In genomic region chr4:148982200-148982599, GRCh38 we compare ENCODE assay signal across 33 cellular contexts.
"Had no signal": no experiment of that assay in that cellular context is flagged by ENCODE, and none has a peak within 500 bp of the region (broad histone marks: within the 10 kb centered on the region; RNA-seq: fewer than 3 reads in every experiment).

No MANE protein-coding gene starts in this region.

- H3K27ac ChIP-seq: ascending aorta, cardiac muscle cell, colonic mucosa, epithelial cell of prostate, esophagus squamous epithelium had no signal

- FAIRE-seq: endometrium, endothelial cell of umbilical vein had no signal

- H3K27me3 ChIP-seq: ascending aorta, breast epithelium, cardiac muscle cell, colonic mucosa, esophagus squamous epithelium had no signal

- H3K36me3 ChIP-seq: ascending aorta, breast epithelium, cardiac muscle cell, colonic mucosa, esophagus squamous epithelium had no signal

- H3K27ac Mint-ChIP-seq: activated CD4-positive, alpha-beta memory T cell treated with anti-CD3 and anti-CD28 coated beads for 36 hours; activated CD4-positive, alpha-beta T cell treated with anti-CD3 and anti-CD28 coated beads for 36 hours; activated CD4-positive, alpha-beta T cell treated with anti-CD3 and anti-CD28 coated beads, Interleukin-2, amount 10 ng/mL, durations not matched to agents 24 days and 14 days; activated CD8-positive, alpha-beta memory T cell treated with anti-CD3 and anti-CD28 coated beads, Interleukin-2, amount 10 ng/mL, durations not matched to agents 7 days and 5 days; activated CD8-positive, alpha-beta T cell treated with anti-CD3 and anti-CD28 coated beads, Interleukin-2, amount 10 ng/mL, durations not matched to agents 7 days and 5 days; activated naive CD4-positive, alpha-beta T cell treated with anti-CD3 and anti-CD28 coated beads, Interleukin-2, amount 10 ng/mL, durations not matched to agents 7 days and 5 days; activated naive CD4-positive, alpha-beta T cell treated with anti-CD3 and anti-CD28 coated beads, Interleukin-2, amount 50 U/mL, for 72 hours; activated naive CD8-positive, alpha-beta T cell treated with anti-CD3 and anti-CD28 coated beads, Interleukin-2, amount 10 ng/mL, durations not matched to agents 7 days and 5 days; activated T-helper 1 cell treated with anti-CD3 and anti-CD28 coated beads, Interleukin-12 subunit alpha, Interleukin-12 subunit beta, Interleukin-2, Interleukin-4 antibody, amounts not matched to agents 30 ng/mL and 10 ng/mL and 1 ng/mL, durations not matched to agents 14 hours and 24 hours and 36 hours; activated T-helper 2 cell treated with anti-CD3 and anti-CD28 coated beads, Interferon-gamma antibody, Interleukin-2, Interleukin-4, amounts not matched to agents 10 μg/mL and 5 μg/mL and 100 μg/mL, durations not matched to agents 14 hours and 24 hours and 36 hours; T-helper 17 cell; T-helper 2 cell treated with Interferon-gamma antibody and Interleukin-4, amounts not matched to agents 5 μg/mL and 100 μg/mL, for 36 hours had no signal

- H3K9me3 ChIP-seq: ascending aorta, breast epithelium, colonic mucosa, esophagus squamous epithelium had no signal

- H3K36me3 Mint-ChIP-seq: activated CD4-positive, alpha-beta memory T cell treated with anti-CD3 and anti-CD28 coated beads for 36 hours; activated CD8-positive, alpha-beta memory T cell treated with anti-CD3 and anti-CD28 coated beads, Interleukin-2, amount 10 ng/mL, durations not matched to agents 7 days and 5 days; activated naive CD4-positive, alpha-beta T cell treated with anti-CD3 and anti-CD28 coated beads, Interleukin-2, amount 10 ng/mL, durations not matched to agents 7 days and 5 days; activated naive CD4-positive, alpha-beta T cell treated with anti-CD3 and anti-CD28 coated beads, Interleukin-2, amount 50 U/mL, for 72 hours; activated naive CD8-positive, alpha-beta T cell treated with anti-CD3 and anti-CD28 coated beads, Interleukin-2, amount 10 ng/mL, durations not matched to agents 7 days and 5 days; brain had no signal

- ATAC-seq: activated CD4-positive, alpha-beta T cell treated with anti-CD3 and anti-CD28 coated beads for 36 hours; activated CD8-positive, alpha-beta memory T cell treated with anti-CD3 and anti-CD28 coated beads, Interleukin-2, amount 10 ng/mL, durations not matched to agents 7 days and 5 days; activated CD8-positive, alpha-beta T cell treated with anti-CD3 and anti-CD28 coated beads, Interleukin-2, amount 10 ng/mL, durations not matched to agents 7 days and 5 days; activated naive CD4-positive, alpha-beta T cell treated with anti-CD3 and anti-CD28 coated beads, Interleukin-2, amount 50 U/mL, for 72 hours; T-helper 17 cell had no signal

- H3K4me1 ChIP-seq: ascending aorta, breast epithelium, colonic mucosa had no signal

- DNase-seq: activated CD4-positive, alpha-beta memory T cell treated with anti-CD3 and anti-CD28 coated beads for 36 hours; activated CD4-positive, alpha-beta T cell treated with anti-CD3 and anti-CD28 coated beads for 36 hours; activated CD4-positive, alpha-beta T cell treated with anti-CD3 and anti-CD28 coated beads, Interleukin-2, amount 10 ng/mL, durations not matched to agents 24 days and 14 days; activated CD4-positive, CD25-positive, alpha-beta regulatory T cell; activated CD4-positive, CD25-positive, alpha-beta regulatory T cell treated with anti-CD3 and anti-CD28 coated beads, Interleukin-2, amount 50 U/mL, for 72 hours; activated CD8-positive, alpha-beta memory T cell treated with anti-CD3 and anti-CD28 coated beads, Interleukin-2, amount 10 ng/mL, durations not matched to agents 7 days and 5 days; activated CD8-positive, alpha-beta memory T cell treated with anti-CD3 and anti-CD28 coated beads, Interleukin-2, amount 50 U/mL, for 4 hours; activated CD8-positive, alpha-beta T cell treated with anti-CD3 and anti-CD28 coated beads, Interleukin-2, amount 10 ng/mL, durations not matched to agents 7 days and 5 days; activated effector memory CD4-positive, alpha-beta T cell treated with anti-CD3 and anti-CD28 coated beads, Interleukin-2, amount 50 U/mL, for 16 hours; activated naive CD4-positive, alpha-beta T cell; activated naive CD4-positive, alpha-beta T cell treated with anti-CD3 and anti-CD28 coated beads, Interleukin-2, amount 10 ng/mL, durations not matched to agents 7 days and 5 days; activated naive CD8-positive, alpha-beta T cell treated with anti-CD3 and anti-CD28 coated beads, Interleukin-2, amount 10 ng/mL, durations not matched to agents 7 days and 5 days; activated T-cell treated with anti-CD3 and anti-CD28 coated beads, Interleukin-2, amount 50 U/mL, for 1 hour; activated T-cell treated with anti-CD3 and anti-CD28 coated beads, Interleukin-2, amount 50 U/mL, for 48 hours; central memory CD4-positive, alpha-beta T cell; cerebellar nuclear complex; colonic mucosa; effector CD8-positive, alpha-beta T cell; esophagus squamous epithelium; foreskin melanocyte; head of caudate nucleus; T-helper 17 cell had no signal

- H3K4me1 Mint-ChIP-seq: activated CD4-positive, alpha-beta T cell treated with anti-CD3 and anti-CD28 coated beads for 36 hours; activated CD4-positive, alpha-beta T cell treated with anti-CD3 and anti-CD28 coated beads, Interleukin-2, amount 10 ng/mL, durations not matched to agents 24 days and 14 days; activated CD8-positive, alpha-beta memory T cell treated with anti-CD3 and anti-CD28 coated beads, Interleukin-2, amount 10 ng/mL, durations not matched to agents 7 days and 5 days; activated naive CD4-positive, alpha-beta T cell treated with anti-CD3 and anti-CD28 coated beads, Interleukin-2, amount 10 ng/mL, durations not matched to agents 7 days and 5 days; activated naive CD8-positive, alpha-beta T cell treated with anti-CD3 and anti-CD28 coated beads, Interleukin-2, amount 10 ng/mL, durations not matched to agents 7 days and 5 days; T-helper 17 cell had no signal

- H3K4me3 Mint-ChIP-seq: activated CD4-positive, alpha-beta memory T cell treated with anti-CD3 and anti-CD28 coated beads for 36 hours; activated CD4-positive, alpha-beta T cell treated with anti-CD3 and anti-CD28 coated beads for 36 hours; activated CD4-positive, alpha-beta T cell treated with anti-CD3 and anti-CD28 coated beads, Interleukin-2, amount 10 ng/mL, durations not matched to agents 24 days and 14 days; activated CD8-positive, alpha-beta memory T cell treated with anti-CD3 and anti-CD28 coated beads, Interleukin-2, amount 10 ng/mL, durations not matched to agents 7 days and 5 days; activated CD8-positive, alpha-beta T cell treated with anti-CD3 and anti-CD28 coated beads, Interleukin-2, amount 10 ng/mL, durations not matched to agents 7 days and 5 days; activated naive CD4-positive, alpha-beta T cell treated with anti-CD3 and anti-CD28 coated beads, Interleukin-2, amount 10 ng/mL, durations not matched to agents 7 days and 5 days; activated naive CD8-positive, alpha-beta T cell treated with anti-CD3 and anti-CD28 coated beads, Interleukin-2, amount 10 ng/mL, durations not matched to agents 7 days and 5 days; activated T-helper 1 cell treated with anti-CD3 and anti-CD28 coated beads, Interleukin-12 subunit alpha, Interleukin-12 subunit beta, Interleukin-2, Interleukin-4 antibody, amounts not matched to agents 30 ng/mL and 10 ng/mL and 1 ng/mL, durations not matched to agents 14 hours and 24 hours and 36 hours; brain; T-helper 17 cell; T-helper 2 cell treated with Interferon-gamma antibody and Interleukin-4, amounts not matched to agents 5 μg/mL and 100 μg/mL, for 36 hours had no signal

- H3K4me3 ChIP-seq: ascending aorta, breast epithelium, cardiac muscle cell, colonic mucosa, esophagus squamous epithelium had no signal

- H3K9me3 Mint-ChIP-seq: activated naive CD4-positive, alpha-beta T cell treated with anti-CD3 and anti-CD28 coated beads, Interleukin-2, amount 50 U/mL, for 72 hours had no signal

- H3K27me3 Mint-ChIP-seq: activated CD4-positive, alpha-beta memory T cell treated with anti-CD3 and anti-CD28 coated beads for 36 hours; activated CD4-positive, alpha-beta T cell treated with anti-CD3 and anti-CD28 coated beads for 36 hours; activated CD4-positive, alpha-beta T cell treated with anti-CD3 and anti-CD28 coated beads, Interleukin-2, amount 10 ng/mL, durations not matched to agents 24 days and 14 days; activated CD8-positive, alpha-beta memory T cell treated with anti-CD3 and anti-CD28 coated beads, Interleukin-2, amount 10 ng/mL, durations not matched to agents 7 days and 5 days; activated naive CD4-positive, alpha-beta T cell treated with anti-CD3 and anti-CD28 coated beads, Interleukin-2, amount 10 ng/mL, durations not matched to agents 7 days and 5 days; activated naive CD8-positive, alpha-beta T cell treated with anti-CD3 and anti-CD28 coated beads, Interleukin-2, amount 10 ng/mL, durations not matched to agents 7 days and 5 days; brain; T-helper 17 cell had no signal
